In genomic region chr12:33926095-33926494, GRCh38 we compare ENCODE assay signal across 33 cellular contexts.
"Had no signal": no experiment of that assay in that cellular context is flagged by ENCODE, and none has a peak within 500 bp of the region (broad histone marks: within the 10 kb centered on the region; RNA-seq: fewer than 3 reads in every experiment).

No MANE protein-coding gene starts in this region.

- H3K27me3 ChIP-seq: adrenal gland, body of pancreas, heart right ventricle, pancreas, uterus had no signal

- H3K4me1 Mint-ChIP-seq: activated CD4-positive, alpha-beta T cell treated with anti-CD3 and anti-CD28 coated beads, Interleukin-2, amount 10 ng/mL, durations not matched to agents 24 days and 14 days; activated naive CD8-positive, alpha-beta T cell treated with anti-CD3 and anti-CD28 coated beads for 36 hours; naive B cell; nephron progenitor cell; stimulated activated effector memory CD8-positive, alpha-beta T cell treated with anti-CD3 and anti-CD28 coated beads, Interleukin-12 subunit alpha, Interleukin-12 subunit beta, amount 100 ng/mL, for 72 hours; T-helper 17 cell had no signal

- H3K4me3 Mint-ChIP-seq: activated CD4-positive, alpha-beta memory T cell treated with anti-CD3 and anti-CD28 coated beads for 36 hours; activated CD4-positive, alpha-beta T cell treated with anti-CD3 and anti-CD28 coated beads, Interleukin-2, amount 10 ng/mL, durations not matched to agents 24 days and 14 days; activated naive CD4-positive, alpha-beta T cell treated with anti-CD3 and anti-CD28 coated beads for 36 hours; activated naive CD8-positive, alpha-beta T cell treated with anti-CD3 and anti-CD28 coated beads for 36 hours; activated T-helper 1 cell treated with anti-CD3 and anti-CD28 coated beads, Interleukin-12 subunit alpha, Interleukin-12 subunit beta, Interleukin-2, Interleukin-4 antibody, amounts not matched to agents 30 ng/mL and 10 ng/mL and 1 ng/mL, durations not matched to agents 14 hours and 24 hours and 36 hours; naive B cell; nephron progenitor cell; stimulated activated effector memory CD8-positive, alpha-beta T cell treated with anti-CD3 and anti-CD28 coated beads, Interleukin-12 subunit alpha, Interleukin-12 subunit beta, amount 100 ng/mL, for 72 hours; stimulated activated naive CD8-positive, alpha-beta T cell treated with anti-CD3 and anti-CD28 coated beads, Interleukin-15, Interleukin-2, amounts not matched to agents 100 ng/mL and 50 ng/mL, for 24 hours; T-helper 17 cell had no signal

- H3K36me3 Mint-ChIP-seq: activated CD4-positive, alpha-beta memory T cell treated with anti-CD3 and anti-CD28 coated beads for 36 hours; activated naive CD8-positive, alpha-beta T cell treated with anti-CD3 and anti-CD28 coated beads for 36 hours; stimulated activated effector memory CD8-positive, alpha-beta T cell treated with anti-CD3 and anti-CD28 coated beads, Interleukin-12 subunit alpha, Interleukin-12 subunit beta, amount 100 ng/mL, for 72 hours had no signal

- H3K27ac Mint-ChIP-seq: activated CD4-positive, alpha-beta memory T cell treated with anti-CD3 and anti-CD28 coated beads for 36 hours; activated CD4-positive, alpha-beta T cell treated with anti-CD3 and anti-CD28 coated beads, Interleukin-2, amount 10 ng/mL, durations not matched to agents 24 days and 14 days; activated naive CD4-positive, alpha-beta T cell treated with anti-CD3 and anti-CD28 coated beads for 36 hours; activated naive CD8-positive, alpha-beta T cell treated with anti-CD3 and anti-CD28 coated beads for 36 hours; activated T-helper 1 cell treated with anti-CD3 and anti-CD28 coated beads, Interleukin-12 subunit alpha, Interleukin-12 subunit beta, Interleukin-2, Interleukin-4 antibody, amounts not matched to agents 30 ng/mL and 10 ng/mL and 1 ng/mL, durations not matched to agents 14 hours and 24 hours and 36 hours; naive B cell; nephron progenitor cell; stimulated activated effector memory CD8-positive, alpha-beta T cell treated with anti-CD3 and anti-CD28 coated beads, Interleukin-12 subunit alpha, Interleukin-12 subunit beta, amount 100 ng/mL, for 72 hours; stimulated activated naive CD8-positive, alpha-beta T cell treated with anti-CD3 and anti-CD28 coated beads, Interleukin-15, Interleukin-2, amounts not matched to agents 100 ng/mL and 50 ng/mL, for 24 hours; T-helper 17 cell had no signal

- DNase-seq: activated CD4-positive, alpha-beta memory T cell treated with anti-CD3 and anti-CD28 coated beads for 36 hours; activated CD4-positive, alpha-beta T cell treated with anti-CD3 and anti-CD28 coated beads, Interleukin-2, amount 10 ng/mL, durations not matched to agents 24 days and 14 days; activated CD4-positive, CD25-positive, alpha-beta regulatory T cell treated with anti-CD3 and anti-CD28 coated beads, Interleukin-2, amount 50 U/mL, for 72 hours; activated CD8-positive, alpha-beta memory T cell treated with anti-CD3 and anti-CD28 coated beads, Interleukin-2, amount 50 U/mL, for 4 hours; activated effector memory CD4-positive, alpha-beta T cell treated with anti-CD3 and anti-CD28 coated beads, Interleukin-2, amount 50 U/mL, for 16 hours; activated naive CD4-positive, alpha-beta T cell treated with anti-CD3 and anti-CD28 coated beads for 36 hours; activated naive CD8-positive, alpha-beta T cell treated with anti-CD3 and anti-CD28 coated beads for 36 hours; activated T-cell treated with anti-CD3 and anti-CD28 coated beads, Interleukin-2, amount 50 U/mL, for 1 hour; adrenal gland; aorta; body of pancreas; effector CD8-positive, alpha-beta T cell; heart right ventricle; kidney glomerular epithelial cell; left ventricle myocardium superior; mammary epithelial cell; naive B cell; nephron progenitor cell; nucleus accumbens; pancreas; retina; stimulated activated CD4-positive, alpha-beta T cell treated with anti-CD3 and anti-CD28 coated beads, Interleukin-12 subunit alpha, Interleukin-12 subunit beta, amount 100 ng/mL, for 4 hours; stimulated activated CD4-positive, alpha-beta T cell treated with anti-CD3 and anti-CD28 coated beads, Interleukin-4, amount 100 ng/mL, for 1 hour; T-helper 17 cell; trophoblast cell; uterus had no signal

- ATAC-seq: body of pancreas; heart right ventricle; left ventricle myocardium superior; pancreas; sciatic nerve; stimulated activated effector memory CD8-positive, alpha-beta T cell treated with anti-CD3 and anti-CD28 coated beads, Interleukin-12 subunit alpha, Interleukin-12 subunit beta, amount 100 ng/mL, for 72 hours; T-helper 17 cell had no signal

- H3K27ac ChIP-seq: adrenal gland, body of pancreas, heart right ventricle, pancreas, prostate gland, skin epidermis, thoracic aorta, uterus had no signal

- H3K9me3 ChIP-seq: adrenal gland, pancreas, prostate gland, uterus had no signal

- H3K4me1 ChIP-seq: adrenal gland, body of pancreas, heart right ventricle, pancreas, prostate gland, uterus had no signal

- H3K27me3 Mint-ChIP-seq: activated CD4-positive, alpha-beta memory T cell treated with anti-CD3 and anti-CD28 coated beads for 36 hours; activated CD4-positive, alpha-beta T cell treated with anti-CD3 and anti-CD28 coated beads, Interleukin-2, amount 10 ng/mL, durations not matched to agents 24 days and 14 days; activated naive CD8-positive, alpha-beta T cell treated with anti-CD3 and anti-CD28 coated beads for 36 hours; naive B cell; stimulated activated naive CD8-positive, alpha-beta T cell treated with anti-CD3 and anti-CD28 coated beads, Interleukin-15, Interleukin-2, amounts not matched to agents 100 ng/mL and 50 ng/mL, for 24 hours; T-helper 17 cell had no signal

- H3K4me3 ChIP-seq: adrenal gland, body of pancreas, heart right ventricle, pancreas, prostate gland, skin epidermis, thoracic aorta, uterus had no signal

- H3K36me3 ChIP-seq: adrenal gland, heart right ventricle, pancreas, prostate gland, thoracic aorta, uterus had no signal
